Comparison of ENCODE assay signal across 12 cellular contexts in the genomic region with DNA sequence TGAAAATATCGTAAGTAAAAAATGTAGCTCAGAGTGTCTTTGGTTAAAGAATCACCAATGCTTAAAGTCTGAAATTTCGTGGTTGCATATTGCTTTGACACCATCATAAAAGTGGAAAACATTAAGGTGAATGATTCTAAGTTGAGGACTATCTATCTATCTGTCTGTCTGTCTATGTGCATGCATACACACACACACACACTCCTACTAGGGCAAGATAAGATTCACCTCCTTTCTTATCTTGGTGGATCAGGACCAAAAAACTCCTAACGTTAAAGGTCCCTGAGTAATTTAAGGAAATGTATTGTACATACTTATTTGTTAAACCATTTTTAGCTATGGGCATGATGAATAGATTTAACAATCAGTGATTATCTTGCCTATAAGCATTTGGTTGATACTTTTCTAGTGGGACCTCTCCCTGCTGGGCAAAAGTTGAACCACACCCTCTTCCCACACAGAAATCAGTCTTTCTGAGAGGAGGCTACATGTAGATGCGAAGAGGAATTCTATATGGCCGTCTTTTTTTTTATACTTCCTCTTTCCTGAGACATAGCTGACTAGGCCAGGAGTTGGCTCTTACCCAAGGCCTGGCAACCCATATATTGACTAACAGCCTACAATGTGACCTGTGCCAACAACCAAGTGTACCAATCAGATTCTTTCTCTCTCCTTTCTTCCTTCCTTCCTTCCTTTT. TPM values are rescaled to one million over a fixed set of nuclear protein-coding genes. Genes with fewer than 3 reads are reported as not detected.
DNase-seq lines count a peak whose midpoint lies in the region; ATAC-seq and TF ChIP-seq lines count a peak whose summit lies in the region.
"Had no signal": no experiment of that assay in that cellular context is flagged by ENCODE, and none has a peak within 500 bp of the region (broad histone marks: within the 10 kb centered on the region; RNA-seq: fewer than 3 reads in every experiment).

No MANE protein-coding gene starts in this region.

- CTCF ChIA-PET in CD4-positive, alpha-beta T cell (lab: Charles Lee), result interaction anchor here (1.8 kb wide), 1 partner anchor 11 kb away, joined by 4 read pairs; no protein-coding TSS in a partner anchor

- peak; percentile 32 for ATAC-seq in CD4-positive, alpha-beta T cell (ENCODE audit: poor library complexity)
- ATAC-seq in lower lobe of right lung, result peak; percentile 61 to 83
- no peak for ATAC-seq in GM19395 (IDR thresholded peaks at IDR 0.05; ENCODE audit: unreplicated experiment)
- ATAC-seq in GM18505 (IDR thresholded peaks at IDR 0.05; ENCODE audit: unreplicated experiment), result no peak
- ATAC-seq in HG03354 (IDR thresholded peaks at IDR 0.05; ENCODE audit: poor library complexity, severe bottlenecking, unreplicated experiment), result no peak

- POLR2A ChIA-PET in CD4-positive, alpha-beta T cell (lab: Charles Lee), result no interaction called here

- WGBS in thyroid gland, 2 donors, result 87 to 88% methylated on average over 5 of the region's 5 CpGs

- no peaks in the 10 kb centered on the region for H3K27me3 ChIP-seq in CD4-positive, alpha-beta T cell (ENCODE audit: control insufficient read depth, insufficient read depth, low read length)
- H3K27me3 ChIP-seq in MG63 (no peaks in the 10 kb centered on the region), brain microvascular endothelial cell (replicated peaks) (no peaks in the 10 kb centered on the region), lower lobe of right lung (ENCODE audit: low read depth) (no peaks in the 10 kb centered on the region), thyroid gland (no peaks in the 10 kb centered on the region)

- H3K4me3 Mint-ChIP-seq in CD4-positive, alpha-beta T cell, result no peak overlapping the region
- H3K4me3 Mint-ChIP-seq: activated CD4-positive, alpha-beta T cell treated with anti-CD3 and anti-CD28 coated beads, Interleukin-2, amount 10 ng/mL, durations not matched to agents 7 days and 5 days had no signal

- H3K4me3 ChIP-seq in MG63 (no peak overlapping the region), brain microvascular endothelial cell (ENCODE audit: low read depth, low read length) (no peak overlapping the region), lower lobe of right lung (no peak overlapping the region), thyroid gland (replicated peaks in 1 of 3) (no peak overlapping the region)

- no peaks in the 10 kb centered on the region for H3K9me3 Mint-ChIP-seq in CD4-positive, alpha-beta T cell
- H3K9me3 Mint-ChIP-seq: activated CD4-positive, alpha-beta T cell treated with anti-CD3 and anti-CD28 coated beads, Interleukin-2, amount 10 ng/mL, durations not matched to agents 7 days and 5 days had no signal

- TF ChIP-seq CTCF in CD4-positive, alpha-beta T cell (IDR thresholded peaks at IDR 0.05), result no peak
- TF ChIP-seq CTCF in brain microvascular endothelial cell (IDR thresholded peaks at IDR 0.05; ENCODE audit: low read depth, low read length, missing control alignments) (peak; percentile 42), lower lobe of right lung (IDR thresholded peaks at IDR 0.05) (peak; percentile 32), thyroid gland (IDR thresholded peaks at IDR 0.05) (no peak)

- H3K27ac ChIP-seq in CD4-positive, alpha-beta T cell (ENCODE audit: low read depth, low read length), result no peak overlapping the region
- H3K27ac ChIP-seq in brain microvascular endothelial cell, result no peak overlapping the region
- no peak overlapping the region for H3K27ac ChIP-seq in lower lobe of right lung
- no peak overlapping the region for H3K27ac ChIP-seq in thyroid gland
- H3K27ac ChIP-seq: parathyroid adenoma had no signal

- intact Hi-C loops in CD4-positive, alpha-beta T cell (cut with DNase I, micrococcal nuclease), result loop anchor here (2.0 to 10.0 kb wide), 3 partner anchors 19 to 545 kb away; a partner anchor contains a TSS
- intact Hi-C loops in lower lobe of right lung (cut with DNase I), result no loop called here
- intact Hi-C loops in thyroid gland (cut with DNase I), result no loop called here

- TF ChIP-seq POLR2A in GM18505 (IDR thresholded peaks at IDR 0.05; ENCODE audit: borderline replicate concordance, extremely low read depth, insufficient read depth, insufficient read length) (no peak), thyroid gland (IDR thresholded peaks at IDR 0.05) (no peak)

- no peaks in the 10 kb centered on the region for H3K27me3 Mint-ChIP-seq in CD4-positive, alpha-beta T cell
- H3K27me3 Mint-ChIP-seq: activated CD4-positive, alpha-beta T cell treated with anti-CD3 and anti-CD28 coated beads, Interleukin-2, amount 10 ng/mL, durations not matched to agents 7 days and 5 days had no signal

- H3K4me1 Mint-ChIP-seq in CD4-positive, alpha-beta T cell (ENCODE audit: low read depth), result peaks cover 22% of the 10 kb centered on the region

- in situ Hi-C loops in brain microvascular endothelial cell (cut with HindIII; ENCODE audit: low pct_ligation_motif_present, low sequenced_read_pairs), result no loop called here

- peaks cover 79% of the 10 kb centered on the region for H3K36me3 Mint-ChIP-seq in CD4-positive, alpha-beta T cell (ENCODE audit: low read depth)

- H3K36me3 ChIP-seq in MG63 (peaks cover 24% of the 10 kb centered on the region), brain microvascular endothelial cell (replicated peaks) (no peaks in the 10 kb centered on the region), lower lobe of right lung (peaks cover 43% of the 10 kb centered on the region), thyroid gland (no peaks in the 10 kb centered on the region)

- H3K9me3 ChIP-seq in CD4-positive, alpha-beta T cell (ENCODE audit: control insufficient read depth, low read length), result no peaks in the 10 kb centered on the region
- H3K9me3 ChIP-seq in MG63, result no peaks in the 10 kb centered on the region
- H3K9me3 ChIP-seq in lower lobe of right lung, result no peaks in the 10 kb centered on the region
- no peaks in the 10 kb centered on the region for H3K9me3 ChIP-seq in thyroid gland

- H3K4me1 ChIP-seq in lower lobe of right lung (peaks cover 10% of the 10 kb centered on the region), thyroid gland (peaks cover 0 to 8% of the 10 kb centered on the region in 2 donors)
- H3K4me1 ChIP-seq: parathyroid adenoma had no signal

- no peak for DNase-seq in CD4-positive, alpha-beta T cell
- peak; percentile 31 for DNase-seq in MG63
- no peak for DNase-seq in brain microvascular endothelial cell
- peak; percentile 60 for DNase-seq in lower lobe of right lung
- no peak for DNase-seq in thyroid gland
- DNase-seq: activated CD4-positive, alpha-beta T cell treated with anti-CD3 and anti-CD28 coated beads, Interleukin-2, amount 10 ng/mL, durations not matched to agents 7 days and 5 days; hypothalamus had no signal

- H3K27ac Mint-ChIP-seq in CD4-positive, alpha-beta T cell, result peak overlapping the region; percentile 45
- H3K27ac Mint-ChIP-seq: activated CD4-positive, alpha-beta T cell treated with anti-CD3 and anti-CD28 coated beads, Interleukin-2, amount 10 ng/mL, durations not matched to agents 7 days and 5 days had no signal

RNA-seq across cellular contexts. Expression of a gene that starts 19.3 kb away (rescaled TPM):
- total RNA-seq in CD4-positive, alpha-beta T cell, result 10 to 100 TPM; 27.3 to 31.0 TPM
- total RNA-seq in MG63 (2014; rRNA removed; shearing (Covaris generic); ENCODE audit: low replicate concordance), result 14.1 and 14.2 TPM in 2 replicates
- total RNA-seq in lower lobe of right lung, result 19.3 TPM
- total RNA-seq in thyroid gland, result 10 to 100 TPM in 1 of 4 donors, 1 to 10 TPM in 3; 4.5 to 15.0 (median 6.3) TPM

RNA-seq across cellular contexts. Expression of a gene that starts 19.9 kb away (rescaled TPM):
- 10 to 100 TPM; 24.1 to 24.2 TPM for total RNA-seq in CD4-positive, alpha-beta T cell
- total RNA-seq in MG63 (2014; rRNA removed; shearing (Covaris generic); ENCODE audit: low replicate concordance), result 16.4 and 23.3 TPM in 2 replicates
- 174 TPM for total RNA-seq in lower lobe of right lung
- total RNA-seq in thyroid gland, result 100 to 1,000 TPM; 186 to 322 (median 242) TPM

RNA-seq across cellular contexts. Expression of a gene that starts 39.2 kb away (rescaled TPM):
- total RNA-seq in CD4-positive, alpha-beta T cell, result under 1 TPM; 0.59 to 0.74 TPM
- total RNA-seq in MG63 (2014; rRNA removed; shearing (Covaris generic); ENCODE audit: low replicate concordance), result 2.3 and 4.6 TPM in 2 replicates
- total RNA-seq in lower lobe of right lung, result 50.7 TPM
- 10 to 100 TPM in 3 of 4 donors, 1 to 10 TPM in 1; 8.0 to 26.6 (median 17.6) TPM for total RNA-seq in thyroid gland
- total RNA-seq: MCF 10A had no signal

Comparison
In these comparisons a context has a peak if more than half of its experiments do, and no peak if none do; other contexts are left out.
1. ATAC-seq: peak in CD4-positive, alpha-beta T cell (single experiment) and lower lobe of right lung (2 of 2); none in GM19395 (single experiment), GM18505 (single experiment) and HG03354 (single experiment).
2. DNase-seq: peak in MG63 (single experiment) and lower lobe of right lung (single experiment); none in CD4-positive, alpha-beta T cell (0 of 10), brain microvascular endothelial cell (single experiment) and thyroid gland (0 of 2).
3. CTCF ChIP-seq: peak in brain microvascular endothelial cell (single experiment) and lower lobe of right lung (single experiment); none in CD4-positive, alpha-beta T cell (single experiment) and thyroid gland (0 of 6).
4. intact Hi-C loops: an anchor here in CD4-positive, alpha-beta T cell (2.0 to 10.0 kb wide); none called in lower lobe of right lung and thyroid gland.